Comparison of ENCODE assay signal across 23 cellular contexts in genomic region chr5:177482359-177482795, GRCh38. TPM values are rescaled to one million over a fixed set of nuclear protein-coding genes. Genes with fewer than 3 reads are reported as not detected.
DNase-seq lines count a peak whose midpoint lies in the region; ATAC-seq, FAIRE-seq and TF ChIP-seq lines count a peak whose summit lies in the region.
"Had no signal": no experiment of that assay in that cellular context is flagged by ENCODE, and none has a peak within 500 bp of the region (broad histone marks: within the 10 kb centered on the region; RNA-seq: fewer than 3 reads in every experiment).

No MANE protein-coding gene starts in this region.

- H3K4me1 Mint-ChIP-seq in stimulated activated naive CD8-positive, alpha-beta T cell treated with anti-CD3 and anti-CD28 coated beads, Interleukin-15, amount 100 ng/mL, for 72 hours: peaks cover 29% of the 10 kb centered on the region
- H3K4me1 Mint-ChIP-seq in nephron: peaks cover 50% of the 10 kb centered on the region

- no peak for TF ChIP-seq CTCF in K562 (IDR thresholded peaks at IDR 0.05 in 2 of 3, conservative IDR thresholded peaks at IDR 0.05 in 1 of 3; ENCODE audit: insufficient read depth in 2 of 3, low read depth in 1 of 3, low read length in 3 of 3)
- no peak for TF ChIP-seq CTCF in nephron (IDR thresholded peaks at IDR 0.05; ENCODE audit: unreplicated experiment in 3 of 3)

- intact Hi-C loops in K562 (cut with micrococcal nuclease): no loop called here

- no peak overlapping the region for H3K4me3 ChIP-seq in K562
- H3K4me3 ChIP-seq: BLaER1 treated with 17β-estradiol and CSF1 and Interleukin-3, amounts not matched to agents 10 nM and 100 nM; GM12878; heart left ventricle; left lung had no signal

- H3K9me3 Mint-ChIP-seq in stimulated activated naive CD8-positive, alpha-beta T cell treated with anti-CD3 and anti-CD28 coated beads, Interleukin-15, amount 100 ng/mL, for 72 hours: no peaks in the 10 kb centered on the region
- H3K9me3 Mint-ChIP-seq in nephron: no peaks in the 10 kb centered on the region
- H3K9me3 Mint-ChIP-seq: activated CD4-positive, alpha-beta T cell treated with anti-CD3 and anti-CD28 coated beads, Interleukin-2, amount 10 ng/mL, durations not matched to agents 24 days and 14 days had no signal

- TF ChIP-seq EP300 in K562 (IDR thresholded peaks at IDR 0.05; ENCODE audit: low read length): no peak

- H4K20me1 ChIP-seq in K562 (replicated peaks; ENCODE audit: control insufficient read depth, insufficient read depth, low read length): no peaks in the 10 kb centered on the region

- in situ Hi-C loops in K562 (cut with MboI): no loop called here

- ATAC-seq in stimulated activated naive CD8-positive, alpha-beta T cell treated with anti-CD3 and anti-CD28 coated beads, Interleukin-15, amount 100 ng/mL, for 72 hours: no peak
- no peak for ATAC-seq in stimulated activated naive CD8-positive, alpha-beta T cell treated with anti-CD3 and anti-CD28 coated beads, Interleukin-15, Interleukin-2, amounts not matched to agents 100 U/mL and 50 U/mL, for 24 hours
- peak; percentile 19 for ATAC-seq in K562
- ATAC-seq in HG03342 (IDR thresholded peaks at IDR 0.05; ENCODE audit: unreplicated experiment): no peak
- ATAC-seq: GM12878, heart left ventricle, left lung had no signal

- no peak overlapping the region; the same call in 2 of the 3 replicates for H3K27ac ChIP-seq in K562 (ENCODE audit: extremely low read depth, low read depth, low read length)
- H3K27ac ChIP-seq: KMS-11, left lung had no signal

- H3K27me3 ChIP-seq in K562 (ENCODE audit: control insufficient read depth in 2 of 2, insufficient read depth in 2 of 2, low read length in 2 of 2): no peaks in the 10 kb centered on the region
- H3K27me3 ChIP-seq: BLaER1 treated with 17β-estradiol and CSF1 and Interleukin-3, amounts not matched to agents 10 nM and 100 nM; heart left ventricle; left lung had no signal

- no peaks in the 10 kb centered on the region for H3K9me3 ChIP-seq in K562 (replicated peaks; ENCODE audit: control insufficient read depth, insufficient read depth, low read depth, low read length)
- H3K9me3 ChIP-seq: BLaER1 treated with 17β-estradiol and CSF1 and Interleukin-3, amounts not matched to agents 10 nM and 100 nM; heart left ventricle; left lung had no signal

- H3K9ac ChIP-seq in K562 (ENCODE audit: insufficient read depth in 1 of 2, low read depth in 2 of 2, low read length in 2 of 2): peak overlapping the region in 1 of 2 experiments; percentile 48; a peak in 1 of 4 replicates
- H3K9ac ChIP-seq: BLaER1 treated with 17β-estradiol and CSF1 and Interleukin-3, amounts not matched to agents 10 nM and 100 nM; KMS-11 had no signal

- no TSS peak for BruUV-seq in K562 (replicated peaks; lab: Mats Ljungman, UMichigan)

- DNase-seq in stimulated activated naive CD8-positive, alpha-beta T cell treated with anti-CD3 and anti-CD28 coated beads, Interleukin-15, amount 100 ng/mL, for 72 hours: no peak
- DNase-seq in stimulated activated naive CD8-positive, alpha-beta T cell treated with anti-CD3 and anti-CD28 coated beads, Interleukin-15, Interleukin-2, amounts not matched to agents 100 U/mL and 50 U/mL, for 24 hours: no peak
- DNase-seq in K562 (ENCODE audit: extremely low read depth in 1 of 4, low spot score in 3 of 4) (no peak), NCI-H774 (lab: John Stamatoyannopoulos, UW) (no peak), DMS 273 treated with DMSO at 0.1 percent for 48 hours (lab: John Stamatoyannopoulos, UW) (no peak)
- DNase-seq in activated CD4-positive, alpha-beta T cell treated with anti-CD3 and anti-CD28 coated beads, Interleukin-2, amount 50 U/mL, for 1 hour: no peak
- DNase-seq: activated CD4-positive, alpha-beta T cell treated with anti-CD3 and anti-CD28 coated beads, Interleukin-2, amount 10 ng/mL, durations not matched to agents 24 days and 14 days; activated CD8-positive, alpha-beta memory T cell treated with anti-CD3 and anti-CD28 coated beads, Interleukin-2, amount 50 U/mL, for 48 hours; effector memory CD4-positive, alpha-beta T cell; left lung; NCI-H1930; NCI-H446 treated with DMSO at 0.1 percent for 48 hours; stimulated activated CD4-positive, alpha-beta T cell treated with anti-CD3 and anti-CD28 coated beads, Interleukin-1b, Interleukin-23, amount 100 ng/mL, for 48 hours; stimulated activated naive CD4-positive, alpha-beta T cell treated with Interleukin-2 at 50 U/mL for 16 hours had no signal

- H3K79me2 ChIP-seq in K562 (ENCODE audit: control insufficient read depth, insufficient read depth, low read length): no peaks in the 10 kb centered on the region

- H3K4me3 Mint-ChIP-seq in stimulated activated naive CD8-positive, alpha-beta T cell treated with anti-CD3 and anti-CD28 coated beads, Interleukin-15, amount 100 ng/mL, for 72 hours: no peak overlapping the region
- H3K4me3 Mint-ChIP-seq in nephron: no peak overlapping the region
- H3K4me3 Mint-ChIP-seq: activated CD4-positive, alpha-beta T cell treated with anti-CD3 and anti-CD28 coated beads, Interleukin-2, amount 10 ng/mL, durations not matched to agents 24 days and 14 days had no signal

- H3K27me3 Mint-ChIP-seq in stimulated activated naive CD8-positive, alpha-beta T cell treated with anti-CD3 and anti-CD28 coated beads, Interleukin-15, amount 100 ng/mL, for 72 hours: no peaks in the 10 kb centered on the region
- peaks cover 3% of the 10 kb centered on the region for H3K27me3 Mint-ChIP-seq in nephron (ENCODE audit: low read depth)
- H3K27me3 Mint-ChIP-seq: activated CD4-positive, alpha-beta T cell treated with anti-CD3 and anti-CD28 coated beads, Interleukin-2, amount 10 ng/mL, durations not matched to agents 24 days and 14 days had no signal

- TF ChIP-seq RAD21 in K562 (CRISPR knock-in tag; conservative IDR thresholded peaks at IDR 0.05 in 1 of 2, IDR thresholded peaks at IDR 0.05 in 1 of 2): no peak

- TF ChIP-seq POLR2A in K562 (conservative IDR thresholded peaks at IDR 0.05): peak; percentile 52; the same call in 1 of the 2 replicates

- H3K9me1 ChIP-seq in K562 (ENCODE audit: control insufficient read depth, insufficient read depth, low read length): no peaks in the 10 kb centered on the region

- peaks cover 44% of the 10 kb centered on the region; the same call in 2 of the 3 replicates for H3K36me3 ChIP-seq in K562 (ENCODE audit: control insufficient read depth, insufficient read depth, low read length)

- H3K4me1 ChIP-seq in K562 (replicated peaks in 1 of 2; ENCODE audit: control insufficient read depth in 2 of 2, insufficient read depth in 2 of 2, low read length in 2 of 2): peaks cover 15 to 33% of the 10 kb centered on the region in 2 experiments

- no peak for FAIRE-seq in K562 (lab: Jason Lieb, UNC)
- FAIRE-seq: A204.1, GM12878, urothelium cell line had no signal

- H3K36me3 Mint-ChIP-seq in nephron (ENCODE audit: low read depth): peaks cover 45% of the 10 kb centered on the region

- peak overlapping the region; percentile 40 to 79 for H3K27ac Mint-ChIP-seq in stimulated activated naive CD8-positive, alpha-beta T cell treated with anti-CD3 and anti-CD28 coated beads, Interleukin-15, amount 100 ng/mL, for 72 hours
- peak overlapping the region in 2 of 3 experiments; percentile 51 to 80 for H3K27ac Mint-ChIP-seq in nephron
- H3K27ac Mint-ChIP-seq: activated CD4-positive, alpha-beta T cell treated with anti-CD3 and anti-CD28 coated beads, Interleukin-2, amount 10 ng/mL, durations not matched to agents 24 days and 14 days had no signal

- CTCF ChIA-PET in K562 (lab: Yijun Ruan, JAX; ENCODE audit: low intra/inter-chr PET ratio): interaction anchor here (1.1 kb wide), 1 partner anchor 9 kb away, joined by 4 read pairs; no protein-coding TSS in a partner anchor

- no peak overlapping the region for H2AFZ ChIP-seq in K562 (ENCODE audit: low read depth, low read length)

- no peak overlapping the region for H3K4me2 ChIP-seq in K562 (ENCODE audit: insufficient read depth, low read length)
- H3K4me2 ChIP-seq: KMS-11 had no signal

- POLR2A ChIA-PET in K562 (lab: Yijun Ruan, JAX): interaction anchor here (1.0 to 1.2 kb wide), 2 partner anchors 11 to 27 kb away, joined by 3 to 4 read pairs; no protein-coding TSS in a partner anchor

- WGBS in K562 (ENCODE audit: insufficient coverage, low coverage, missing lambda C conversion rate): 78% methylated on average over 10 of the region's 10 CpGs

RNA-seq across cellular contexts. Expression of gene DBN1, which starts 8.9 kb away (rescaled TPM):
- total RNA-seq in K562 (2011; cell fraction: chromatin; rRNA removed; ENCODE audit: low replicate concordance): 62.9 and 114 TPM in 2 replicates
- total RNA-seq in K562 (2011; cell fraction: nucleolus; rRNA removed): 51.0 and 54.6 TPM in 2 replicates
- 24.9 and 46.2 TPM in 2 replicates for total RNA-seq in K562 (2011; cell fraction: nucleoplasm; rRNA removed)
- 72.9 and 87.2 TPM in 2 replicates for total RNA-seq in K562 (2014; rRNA removed)
- 11.7 and 12.3 TPM in 2 replicates for total RNA-seq in K562 (2014; rRNA removed; fragmentation: Illumina TruSeq; extraction: Trizol)
- total RNA-seq in K562 (2015; rRNA removed; fragmentation: Illumina TruSeq; extraction: Trizol): 27.9 and 33.0 TPM in 2 replicates
- total RNA-seq in K562 (2021): 78.9 and 84.3 TPM in 2 replicates
- 34.3 and 44.2 TPM in 2 replicates for polyA plus RNA-seq in K562 (2011; rRNA removed)
- polyA plus RNA-seq in K562 (2011; cell fraction: cytosol; rRNA removed): 21.2 and 83.9 TPM in 2 replicates
- polyA plus RNA-seq in K562 (2011; cell fraction: nucleus; rRNA removed): 142 and 188 TPM in 2 replicates
- 44.7 and 45.1 TPM in 2 replicates for polyA plus RNA-seq in K562 (2012)
- 22.1 and 54.4 TPM in 2 replicates for polyA plus RNA-seq in K562 (2014; fragmentation: Illumina TruSeq; extraction: Trizol)
- polyA plus RNA-seq in K562 (2014; fragmentation: Nextera tagmentation; extraction: Ambion mirVana): under 1 TPM; 0.25 to 0.34 TPM
- polyA plus RNA-seq in K562 (2014; rRNA removed): 53.2 and 81.8 TPM in 2 replicates
- polyA minus RNA-seq in K562 (2011; rRNA and poly(A)+ RNA removed): 20.0 and 24.6 TPM in 2 replicates
- polyA minus RNA-seq in K562 (2011; cell fraction: cytosol; rRNA and poly(A)+ RNA removed): 26.6 and 37.0 TPM in 2 replicates
- polyA minus RNA-seq in K562 (2011; cell fraction: nucleus; rRNA and poly(A)+ RNA removed): 30.0 and 61.5 TPM in 2 replicates

RNA-seq across cellular contexts. Expression of gene PDLIM7, which starts 15.0 kb away (rescaled TPM):
- total RNA-seq in K562 (2011; cell fraction: chromatin; rRNA removed; ENCODE audit: low replicate concordance): 145 and 420 TPM in 2 replicates
- 271 and 275 TPM in 2 replicates for total RNA-seq in K562 (2011; cell fraction: nucleolus; rRNA removed)
- total RNA-seq in K562 (2011; cell fraction: nucleoplasm; rRNA removed): 200 and 231 TPM in 2 replicates
- 85.6 and 89.0 TPM in 2 replicates for total RNA-seq in K562 (2014; rRNA removed)
- total RNA-seq in K562 (2014; rRNA removed; fragmentation: Illumina TruSeq; extraction: Trizol): 6.4 and 10.4 TPM in 2 replicates
- 32.6 and 38.1 TPM in 2 replicates for total RNA-seq in K562 (2015; rRNA removed; fragmentation: Illumina TruSeq; extraction: Trizol)
- total RNA-seq in K562 (2021): 112 and 124 TPM in 2 replicates
- polyA plus RNA-seq in K562 (2011; rRNA removed): 34.7 and 66.8 TPM in 2 replicates
- 40.6 and 105 TPM in 2 replicates for polyA plus RNA-seq in K562 (2011; cell fraction: cytosol; rRNA removed)
- polyA plus RNA-seq in K562 (2011; cell fraction: nucleus; rRNA removed): 255 and 454 TPM in 2 replicates
- polyA plus RNA-seq in K562 (2012): 79.5 and 127 TPM in 2 replicates
- 25.5 and 49.4 TPM in 2 replicates for polyA plus RNA-seq in K562 (2014; fragmentation: Illumina TruSeq; extraction: Trizol)
- polyA plus RNA-seq in K562 (2014; fragmentation: Nextera tagmentation; extraction: Ambion mirVana): 1 to 10 TPM; 2.1 to 4.1 TPM
- 115 and 119 TPM in 2 replicates for polyA plus RNA-seq in K562 (2014; rRNA removed)
- 18.4 and 18.7 TPM in 2 replicates for polyA minus RNA-seq in K562 (2011; rRNA and poly(A)+ RNA removed)
- polyA minus RNA-seq in K562 (2011; cell fraction: cytosol; rRNA and poly(A)+ RNA removed): 39.0 and 41.5 TPM in 2 replicates
- 90.7 and 100 TPM in 2 replicates for polyA minus RNA-seq in K562 (2011; cell fraction: nucleus; rRNA and poly(A)+ RNA removed)

RNA-seq across cellular contexts. Expression of gene DOK3, which starts 27.2 kb away (rescaled TPM):
- 31.3 and 80.0 TPM in 2 replicates for total RNA-seq in K562 (2011; cell fraction: chromatin; rRNA removed; ENCODE audit: low replicate concordance)
- total RNA-seq in K562 (2011; cell fraction: nucleolus; rRNA removed): 40.8 and 45.7 TPM in 2 replicates
- total RNA-seq in K562 (2011; cell fraction: nucleoplasm; rRNA removed): 31.9 and 45.3 TPM in 2 replicates
- total RNA-seq in K562 (2014; rRNA removed) (9.2 and 11.0 TPM in 2 replicates), K562 (2014; rRNA removed; fragmentation: Illumina TruSeq; extraction: Trizol) (2.0 TPM in 2 replicates), K562 (2015; rRNA removed; fragmentation: Illumina TruSeq; extraction: Trizol) (5.9 and 7.2 TPM in 2 replicates), K562 (2021) (15.7 and 21.1 TPM in 2 replicates)
- polyA plus RNA-seq in K562 (2011; rRNA removed) (8.0 and 16.1 TPM in 2 replicates), K562 (2014; fragmentation: Illumina TruSeq; extraction: Trizol) (10.1 and 12.5 TPM in 2 replicates), K562 (2014; fragmentation: Nextera tagmentation; extraction: Ambion mirVana) (1 to 10 TPM; 1.3 to 1.7 TPM), K562 (2014; rRNA removed) (16.9 and 23.0 TPM in 2 replicates)
- polyA plus RNA-seq in K562 (2011; cell fraction: cytosol; rRNA removed): 15.1 and 21.5 TPM in 2 replicates
- polyA plus RNA-seq in K562 (2011; cell fraction: nucleus; rRNA removed): 70.3 and 111 TPM in 2 replicates
- 14.5 and 23.5 TPM in 2 replicates for polyA plus RNA-seq in K562 (2012)
- 3.9 and 4.1 TPM in 2 replicates for polyA minus RNA-seq in K562 (2011; rRNA and poly(A)+ RNA removed)
- 7.4 and 11.9 TPM in 2 replicates for polyA minus RNA-seq in K562 (2011; cell fraction: cytosol; rRNA and poly(A)+ RNA removed)
- polyA minus RNA-seq in K562 (2011; cell fraction: nucleus; rRNA and poly(A)+ RNA removed): 18.3 and 19.9 TPM in 2 replicates
- total RNA-seq: RPMI7951 had no signal

RNA-seq across cellular contexts. Expression of gene DDX41, which starts 34.4 kb away (rescaled TPM):
- total RNA-seq in K562 (2011; cell fraction: chromatin; rRNA removed; ENCODE audit: low replicate concordance): 156 and 392 TPM in 2 replicates
- 235 and 242 TPM in 2 replicates for total RNA-seq in K562 (2011; cell fraction: nucleolus; rRNA removed)
- 123 and 170 TPM in 2 replicates for total RNA-seq in K562 (2011; cell fraction: nucleoplasm; rRNA removed)
- total RNA-seq in K562 (2014; rRNA removed) (284 and 396 TPM in 2 replicates), K562 (2014; rRNA removed; fragmentation: Illumina TruSeq; extraction: Trizol) (41.4 and 53.7 TPM in 2 replicates), K562 (2015; rRNA removed; fragmentation: Illumina TruSeq; extraction: Trizol) (97.1 and 116 TPM in 2 replicates), K562 (2021) (164 and 167 TPM in 2 replicates)
- polyA plus RNA-seq in K562 (2011; rRNA removed) (138 and 148 TPM in 2 replicates), K562 (2014; fragmentation: Illumina TruSeq; extraction: Trizol) (94.9 and 113 TPM in 2 replicates), K562 (2014; fragmentation: Nextera tagmentation; extraction: Ambion mirVana) (10 to 100 TPM; 38.2 to 60.1 TPM), K562 (2014; rRNA removed) (234 and 236 TPM in 2 replicates)
- polyA plus RNA-seq in K562 (2011; cell fraction: cytosol; rRNA removed): 199 and 327 TPM in 2 replicates
- polyA plus RNA-seq in K562 (2011; cell fraction: nucleus; rRNA removed): 545 and 753 TPM in 2 replicates
- 166 and 178 TPM in 2 replicates for polyA plus RNA-seq in K562 (2012)
- polyA minus RNA-seq in K562 (2011; rRNA and poly(A)+ RNA removed): 143 and 154 TPM in 2 replicates
- 157 and 376 TPM in 2 replicates for polyA minus RNA-seq in K562 (2011; cell fraction: cytosol; rRNA and poly(A)+ RNA removed)
- 191 and 218 TPM in 2 replicates for polyA minus RNA-seq in K562 (2011; cell fraction: nucleus; rRNA and poly(A)+ RNA removed)

RNA-seq across cellular contexts. Expression of gene PRR7, which starts 35.8 kb away (rescaled TPM):
- 1.6 TPM in 1 of 2 replicates, not detected in the other for total RNA-seq in K562 (2011; cell fraction: chromatin; rRNA removed; ENCODE audit: low replicate concordance)
- 3.3 and 4.7 TPM in 2 replicates for total RNA-seq in K562 (2011; cell fraction: nucleolus; rRNA removed)
- total RNA-seq in K562 (2011; cell fraction: nucleoplasm; rRNA removed): 1.0 and 1.9 TPM in 2 replicates
- total RNA-seq in K562 (2014; rRNA removed): 11.3 and 14.9 TPM in 2 replicates
- total RNA-seq in K562 (2014; rRNA removed; fragmentation: Illumina TruSeq; extraction: Trizol): not detected in 2 replicates
- 0.80 and 1.2 TPM in 2 replicates for total RNA-seq in K562 (2015; rRNA removed; fragmentation: Illumina TruSeq; extraction: Trizol)
- 9.7 and 10.4 TPM in 2 replicates for total RNA-seq in K562 (2021)
- 0.92 and 1.0 TPM in 2 replicates for polyA plus RNA-seq in K562 (2011; rRNA removed)
- 3.5 and 22.1 TPM in 2 replicates for polyA plus RNA-seq in K562 (2011; cell fraction: cytosol; rRNA removed)
- polyA plus RNA-seq in K562 (2011; cell fraction: nucleus; rRNA removed): 3.3 and 7.7 TPM in 2 replicates
- 2.3 and 4.3 TPM in 2 replicates for polyA plus RNA-seq in K562 (2012)
- polyA plus RNA-seq in K562 (2014; fragmentation: Illumina TruSeq; extraction: Trizol): 0.24 TPM in 1 of 2 replicates, not detected in the other
- polyA plus RNA-seq in K562 (2014; fragmentation: Nextera tagmentation; extraction: Ambion mirVana): not detected
- polyA plus RNA-seq in K562 (2014; rRNA removed): 10.9 and 11.2 TPM in 2 replicates
- not detected in 2 replicates for polyA minus RNA-seq in K562 (2011; rRNA and poly(A)+ RNA removed)
- polyA minus RNA-seq in K562 (2011; cell fraction: cytosol; rRNA and poly(A)+ RNA removed): 3.3 and 6.1 TPM in 2 replicates
- 2.1 and 2.6 TPM in 2 replicates for polyA minus RNA-seq in K562 (2011; cell fraction: nucleus; rRNA and poly(A)+ RNA removed)
